16 cellular contexts compared by ENCODE assay signal in genomic region chr2:6078414-6078813, GRCh38.
DNase-seq lines count a peak whose midpoint lies in the region; ATAC-seq, FAIRE-seq and TF ChIP-seq lines count a peak whose summit lies in the region.
"Had no signal": no experiment of that assay in that cellular context is flagged by ENCODE, and none has a peak within 500 bp of the region (broad histone marks: within the 10 kb centered on the region; RNA-seq: fewer than 3 reads in every experiment).

No MANE protein-coding gene starts in this region.

- H3K27me3 Mint-ChIP-seq in nephron progenitor cell (ENCODE audit: low read depth, poor library complexity), result peaks cover 4% of the 10 kb centered on the region
- H3K27me3 Mint-ChIP-seq: CD8-positive, alpha-beta memory T cell had no signal

- no peak overlapping the region for H3K4me3 Mint-ChIP-seq in nephron progenitor cell
- H3K4me3 Mint-ChIP-seq: CD8-positive, alpha-beta memory T cell; GM23338 had no signal

- H3K9ac ChIP-seq in liver (ENCODE audit: low read depth in 1 of 2, low read length in 2 of 2), result no peak overlapping the region
- H3K9ac ChIP-seq in HepG2 (ENCODE audit: insufficient read depth, low read depth, low read length), result no peak overlapping the region
- H3K9ac ChIP-seq in GM12878 (ENCODE audit: control insufficient read depth, insufficient read depth, low read length), result no peak overlapping the region
- H3K9ac ChIP-seq: BLaER1 had no signal

- H3K27ac ChIP-seq in liver (ENCODE audit: low read depth in 1 of 2, low read length in 2 of 2) (no peak overlapping the region), HepG2 (ENCODE audit: extremely low read length, insufficient read depth, low read length) (no peak overlapping the region), GM12878 (ENCODE audit: control insufficient read depth, insufficient read depth) (no peak overlapping the region)
- H3K27ac ChIP-seq: BLaER1 had no signal

- RAD21 ChIA-PET in GM12878 (lab: Charles Lee; ENCODE audit: unreplicated experiment), result no interaction called here

- DNase-seq in HepG2 (ENCODE audit: low spot score) (no peak), GM12878 (ENCODE audit: low read depth, low spot score) (no peak), nephron progenitor cell (no peak), NCI-H510A (lab: John Stamatoyannopoulos, UW) (no peak), retina (no peak)
- DNase-seq in NK-92 treated with Interleukin-12 subunit alpha and Interleukin-12 subunit beta, amount 100 ng/mL, for 24 hours (lab: John Stamatoyannopoulos, UW), result no peak
- DNase-seq: 8988T; AML-193; Caco-2; CD8-positive, alpha-beta memory T cell; GF-D8; H7 had no signal

- H3K4me3 ChIP-seq in liver (ENCODE audit: low read depth in 1 of 3, low read length in 3 of 3), result no peak overlapping the region
- no peak overlapping the region for H3K4me3 ChIP-seq in HepG2 (replicated peaks in 1 of 3; ENCODE audit: insufficient read depth in 1 of 3, low read depth in 2 of 3, low read length in 3 of 3)
- no peak overlapping the region for H3K4me3 ChIP-seq in GM12878
- H3K4me3 ChIP-seq: BLaER1, GM23338 had no signal

- H3K27ac Mint-ChIP-seq in nephron progenitor cell, result peak overlapping the region; percentile 22
- H3K27ac Mint-ChIP-seq: CD8-positive, alpha-beta memory T cell; GM23338 had no signal

- CTCF ChIA-PET in HepG2 (lab: Yijun Ruan, JAX; ENCODE audit: low intra/inter-chr PET ratio, low total read pairs) (no interaction called here), GM12878 (lab: Yijun Ruan, JAX) (no interaction called here)

- H4K20me1 ChIP-seq in HepG2 (ENCODE audit: insufficient read depth, low read length) (no peaks in the 10 kb centered on the region), GM12878 (ENCODE audit: control insufficient read depth, insufficient read depth) (no peaks in the 10 kb centered on the region)
- H4K20me1 ChIP-seq: BLaER1 had no signal

- TF ChIP-seq RAD21 in liver (IDR thresholded peaks at IDR 0.05) (no peak), HepG2 (CRISPR knock-in tag; IDR thresholded peaks at IDR 0.05) (no peak), GM12878 (IDR thresholded peaks at IDR 0.05; ENCODE audit: insufficient read depth, low read depth, low read length) (no peak)

- BruUV-seq in HepG2 (replicated peaks; lab: Mats Ljungman, UMichigan) (no TSS peak), GM12878 (replicated peaks; lab: Mats Ljungman, UMichigan) (no TSS peak)

- peaks cover 51% of the 10 kb centered on the region for H3K4me1 Mint-ChIP-seq in nephron progenitor cell
- H3K4me1 Mint-ChIP-seq: CD8-positive, alpha-beta memory T cell had no signal

- ATAC-seq in HepG2, result no peak
- no peak for ATAC-seq in GM12878
- ATAC-seq: GM23338 had no signal

- H2AFZ ChIP-seq in HepG2 (ENCODE audit: low read length), result no peak overlapping the region
- H2AFZ ChIP-seq in GM12878 (ENCODE audit: control insufficient read depth, low read depth, low read length), result no peak overlapping the region
- H2AFZ ChIP-seq: GM23338 had no signal

- POLR2A ChIA-PET in HepG2 (lab: Yijun Ruan, JAX) (no interaction called here), GM12878 (lab: Charles Lee) (no interaction called here)

- no peak for FAIRE-seq in HepG2 (lab: Jason Lieb, UNC)
- no peak for FAIRE-seq in GM12878 (lab: Jason Lieb, UNC)
- FAIRE-seq: GM18507 had no signal

- SMC1A ChIA-PET in GM12878 (lab: Charles Lee; ENCODE audit: uncharacterized antibody, unreplicated experiment), result no interaction called here

- H3K36me3 Mint-ChIP-seq in nephron progenitor cell (ENCODE audit: low read depth), result no peaks in the 10 kb centered on the region
- H3K36me3 Mint-ChIP-seq: CD8-positive, alpha-beta memory T cell had no signal

- H3K4me2 ChIP-seq in HepG2 (ENCODE audit: low read depth, low read length) (no peak overlapping the region), GM12878 (ENCODE audit: control insufficient read depth, insufficient read depth) (no peak overlapping the region)
- H3K4me2 ChIP-seq: BLaER1, GM23338 had no signal

- no peaks in the 10 kb centered on the region for H3K4me1 ChIP-seq in liver (ENCODE audit: control insufficient read depth in 4 of 4, insufficient read depth in 4 of 4, low read length in 3 of 4)
- H3K4me1 ChIP-seq in HepG2 (ENCODE audit: insufficient read depth, low read length), result no peaks in the 10 kb centered on the region
- no peaks in the 10 kb centered on the region for H3K4me1 ChIP-seq in GM12878 (ENCODE audit: control insufficient read depth, insufficient read depth, low read length)
- H3K4me1 ChIP-seq: BLaER1, Caco-2 had no signal

- H3K27me3 ChIP-seq in liver (ENCODE audit: control insufficient read depth in 4 of 4, insufficient read depth in 4 of 4, low read length in 3 of 4) (peaks cover 0 to 2% (median 0%) of the 10 kb centered on the region in 4 donors), HepG2 (ENCODE audit: control insufficient read depth in 1 of 2, insufficient read depth in 2 of 2, low read length in 2 of 2) (no peaks in the 10 kb centered on the region), GM12878 (replicated peaks in 1 of 2; ENCODE audit: control insufficient read depth in 2 of 2, insufficient read depth in 2 of 2, low read length in 1 of 2) (no peaks in the 10 kb centered on the region; a peak in 1 of 4 replicates)
- H3K27me3 ChIP-seq: BLaER1 had no signal

- intact Hi-C loops in HepG2 (cut with micrococcal nuclease; ENCODE audit: unreplicated experiment), result no loop called here
- intact Hi-C loops in GM12878 (cut with micrococcal nuclease; ENCODE audit: unreplicated experiment), result no loop called here

- TF ChIP-seq CTCF in liver (IDR thresholded peaks at IDR 0.05; ENCODE audit: low read depth, low read length, missing input control), result no peak
- no peak for TF ChIP-seq CTCF in HepG2 (CRISPR knock-in tag; IDR thresholded peaks at IDR 0.05)
- no peak for TF ChIP-seq CTCF in GM12878 (IDR thresholded peaks at IDR 0.05 in 2 of 3, conservative IDR thresholded peaks at IDR 0.05 in 1 of 3; ENCODE audit: control insufficient read depth in 2 of 3, extremely low read depth in 1 of 3, insufficient read depth in 1 of 3, low read depth in 3 of 3, low read length in 3 of 3)
- TF ChIP-seq CTCF in nephron progenitor cell (IDR thresholded peaks at IDR 0.05), result no peak

- TF ChIP-seq EP300 in HepG2 (IDR thresholded peaks at IDR 0.05; ENCODE audit: low read depth in 2 of 2, low read length in 2 of 2) (no peak), HepG2 (CRISPR knock-in tag; IDR thresholded peaks at IDR 0.05; ENCODE audit: borderline replicate concordance) (no peak), GM12878 (IDR thresholded peaks at IDR 0.05; ENCODE audit: borderline replicate concordance in 1 of 2, control insufficient read depth in 1 of 2, low read depth in 2 of 2, low read length in 2 of 2) (no peak)

- WGBS in liver, result 22% methylated on average over 3 of the region's 3 CpGs
- WGBS in HepG2 (ENCODE audit: low lambda C conversion rate), result 1% methylated on average over 3 of the region's 3 CpGs
- WGBS in GM12878 (ENCODE audit: insufficient coverage, insufficient replicate concordance, low lambda C conversion rate, missing lambda C conversion rate), result 2% methylated on average over 3 of the region's 3 CpGs

- H3K36me3 ChIP-seq in liver (ENCODE audit: control insufficient read depth in 4 of 4, insufficient read depth in 3 of 4, low read depth in 1 of 4, low read length in 3 of 4) (no peaks in the 10 kb centered on the region), HepG2 (replicated peaks in 1 of 2; ENCODE audit: control insufficient read depth in 1 of 2, insufficient read depth in 2 of 2, low read length in 2 of 2) (no peaks in the 10 kb centered on the region), GM12878 (ENCODE audit: control insufficient read depth in 2 of 2, insufficient read depth in 2 of 2, low read length in 1 of 2) (no peaks in the 10 kb centered on the region)
- H3K36me3 ChIP-seq: BLaER1 had no signal

- TF ChIP-seq POLR2A in HepG2 (IDR thresholded peaks at IDR 0.05; ENCODE audit: insufficient read depth in 1 of 2, low read depth in 2 of 2, low read length in 2 of 2) (no peak), GM12878 (IDR thresholded peaks at IDR 0.05; ENCODE audit: low read depth, low read length) (no peak)

- H3K9me3 ChIP-seq in liver (ENCODE audit: control insufficient read depth in 4 of 4, low read length in 3 of 4), result no peaks in the 10 kb centered on the region
- peaks cover 23% of the 10 kb centered on the region; the same call in 1 of the 2 replicates for H3K9me3 ChIP-seq in HepG2 (ENCODE audit: low read length)
- no peaks in the 10 kb centered on the region for H3K9me3 ChIP-seq in GM12878 (replicated peaks; ENCODE audit: control insufficient read depth, insufficient read depth, low read length)
- H3K9me3 ChIP-seq: BLaER1, Caco-2 had no signal

- H3K9me3 Mint-ChIP-seq in nephron progenitor cell, result no peaks in the 10 kb centered on the region

- H3K79me2 ChIP-seq in HepG2 (ENCODE audit: insufficient read depth, low read length) (no peaks in the 10 kb centered on the region), GM12878 (ENCODE audit: control insufficient read depth, insufficient read depth, low read length) (no peaks in the 10 kb centered on the region)

- in situ Hi-C loops in HepG2 (cut with HindIII; ENCODE audit: extremely low pct_ligation_motif_present, low pct_unique_long_range_greater_than_20kb), result no loop called here
- in situ Hi-C loops in GM12878 (cut with MboI), result no loop called here

TF ChIP-seq in liver, 16 proteins besides CTCF, POLR2A, EP300 and RAD21 (continues in another document):
- TF ChIP-seq GABPA (IDR thresholded peaks at IDR 0.05 in 1 of 2, conservative IDR thresholded peaks at IDR 0.05 in 1 of 2) (no peak), FOXA2 (IDR thresholded peaks at IDR 0.05) (no peak)

TF ChIP-seq in HepG2, 621 proteins besides CTCF, POLR2A, EP300 and RAD21:
- TF ChIP-seq CEBPB (IDR thresholded peaks at IDR 0.05; ENCODE audit: borderline replicate concordance, low read depth, low read length) (no peak), KDM5A (IDR thresholded peaks at IDR 0.05; ENCODE audit: borderline replicate concordance, low read length) (no peak)

TF ChIP-seq in GM12878, 131 proteins besides CTCF, POLR2A, EP300 and RAD21 (continues in another document):
- no peak for TF ChIP-seq BHLHE40 (IDR thresholded peaks at IDR 0.05; ENCODE audit: borderline replicate concordance in 1 of 2, low read depth in 2 of 2, low read length in 1 of 2)
- no peak for TF ChIP-seq ESRRA (IDR thresholded peaks at IDR 0.05; ENCODE audit: low read length)
- TF ChIP-seq SMAD5 (IDR thresholded peaks at IDR 0.05; ENCODE audit: low read depth), result no peak
- TF ChIP-seq TBL1XR1 (IDR thresholded peaks at IDR 0.05; ENCODE audit: low read depth, low read length), result no peak
- no peak for TF ChIP-seq SPI1 (IDR thresholded peaks at IDR 0.05; ENCODE audit: borderline replicate concordance, insufficient read depth, low read depth, low read length)
- no peak for TF ChIP-seq STAT1 (conservative IDR thresholded peaks at IDR 0.05)
- no peak for TF ChIP-seq E2F4 (IDR thresholded peaks at IDR 0.05; ENCODE audit: low read depth, low read length)
